ENCODE assay signal across 9 cellular contexts in genomic region chr1:1943834-1944570, GRCh38. TPM values are rescaled to one million over a fixed set of nuclear protein-coding genes. Genes with fewer than 3 reads are reported as not detected.
DNase-seq lines count a peak whose midpoint lies in the region; ATAC-seq and TF ChIP-seq lines count a peak whose summit lies in the region.
"Had no signal": no experiment of that assay in that cellular context is flagged by ENCODE, and none has a peak within 500 bp of the region (broad histone marks: within the 10 kb centered on the region; RNA-seq: fewer than 3 reads in every experiment).

No MANE protein-coding gene starts in this region.

- no peaks in the 10 kb centered on the region for H3K27me3 Mint-ChIP-seq in T-helper 2 cell treated with Interferon-gamma antibody and Interleukin-4, amounts not matched to agents 5 μg/mL and 100 μg/mL, for 36 hours (ENCODE audit: low read depth)
- peaks cover 4% of the 10 kb centered on the region for H3K27me3 Mint-ChIP-seq in activated T-cell treated with anti-CD3 and anti-CD28 coated beads, Interleukin-2, amount 50 U/mL, for 4 hours (ENCODE audit: low read depth)
- H3K27me3 Mint-ChIP-seq in osteocyte (ENCODE audit: unreplicated experiment) = peaks cover 9% of the 10 kb centered on the region

- peak; percentile 17 to 48 (median 35) for DNase-seq in T-helper 2 cell
- DNase-seq in T-helper 2 cell treated with Interferon-gamma antibody and Interleukin-4, amounts not matched to agents 5 μg/mL and 100 μg/mL, for 36 hours (ENCODE audit: low spot score) = no peak
- DNase-seq in NOMO-1 treated with DMSO at 0.1 percent for 48 hours (lab: John Stamatoyannopoulos, UW; ENCODE audit: unreplicated experiment) = peak; percentile 28
- DNase-seq in activated T-cell treated with anti-CD3 and anti-CD28 coated beads, Interleukin-2, amount 50 U/mL, for 4 hours = peak; percentile 56
- peak; percentile 35 for DNase-seq in fibroblast of villous mesenchyme (ENCODE audit: low read depth)
- DNase-seq in osteocyte (ENCODE audit: extremely low spot score, unreplicated experiment) = peak; percentile 86
- peak; percentile 82 for DNase-seq in upper lobe of right lung
- no peak for DNase-seq in SKM-1 (lab: John Stamatoyannopoulos, UW; ENCODE audit: unreplicated experiment)

- H3K9me3 ChIP-seq in upper lobe of right lung = no peaks in the 10 kb centered on the region

- H3K9me3 Mint-ChIP-seq in T-helper 2 cell treated with Interferon-gamma antibody and Interleukin-4, amounts not matched to agents 5 μg/mL and 100 μg/mL, for 36 hours = no peaks in the 10 kb centered on the region
- no peaks in the 10 kb centered on the region for H3K9me3 Mint-ChIP-seq in activated T-cell treated with anti-CD3 and anti-CD28 coated beads, Interleukin-2, amount 50 U/mL, for 4 hours
- H3K9me3 Mint-ChIP-seq in osteocyte (ENCODE audit: unreplicated experiment) = no peaks in the 10 kb centered on the region

- H3K36me3 Mint-ChIP-seq in T-helper 2 cell treated with Interferon-gamma antibody and Interleukin-4, amounts not matched to agents 5 μg/mL and 100 μg/mL, for 36 hours (ENCODE audit: low read depth) = no peaks in the 10 kb centered on the region
- no peaks in the 10 kb centered on the region for H3K36me3 Mint-ChIP-seq in activated T-cell treated with anti-CD3 and anti-CD28 coated beads, Interleukin-2, amount 50 U/mL, for 4 hours (ENCODE audit: insufficient read depth)
- H3K36me3 Mint-ChIP-seq in osteocyte (ENCODE audit: unreplicated experiment) = no peaks in the 10 kb centered on the region

- H3K36me3 ChIP-seq in upper lobe of right lung = no peaks in the 10 kb centered on the region

- peaks cover 7% of the 10 kb centered on the region for H3K4me1 ChIP-seq in upper lobe of right lung

- no peak overlapping the region for H3K4me3 Mint-ChIP-seq in T-helper 2 cell treated with Interferon-gamma antibody and Interleukin-4, amounts not matched to agents 5 μg/mL and 100 μg/mL, for 36 hours
- peak overlapping the region; percentile 33 for H3K4me3 Mint-ChIP-seq in activated T-cell treated with anti-CD3 and anti-CD28 coated beads, Interleukin-2, amount 50 U/mL, for 4 hours
- no peak overlapping the region for H3K4me3 Mint-ChIP-seq in osteocyte (ENCODE audit: unreplicated experiment)

- intact Hi-C loops in upper lobe of right lung (cut with DNase I) = no loop called here

- no peak overlapping the region for H3K27ac ChIP-seq in upper lobe of right lung

- ATAC-seq in activated T-cell treated with anti-CD3 and anti-CD28 coated beads, Interleukin-2, amount 50 U/mL, for 4 hours = peak; percentile 93 to 96
- ATAC-seq in upper lobe of right lung = peak; percentile 89

- peak; percentile 85 for TF ChIP-seq CTCF in fibroblast of villous mesenchyme (IDR thresholded peaks at IDR 0.05; ENCODE audit: insufficient read depth, low read depth, low read length)
- TF ChIP-seq CTCF in osteocyte (IDR thresholded peaks at IDR 0.05) = peak; percentile 83
- peak; percentile 92 for TF ChIP-seq CTCF in upper lobe of right lung (IDR thresholded peaks at IDR 0.05)

- H3K27ac Mint-ChIP-seq in T-helper 2 cell treated with Interferon-gamma antibody and Interleukin-4, amounts not matched to agents 5 μg/mL and 100 μg/mL, for 36 hours = no peak overlapping the region
- no peak overlapping the region for H3K27ac Mint-ChIP-seq in osteocyte (ENCODE audit: unreplicated experiment)

- H3K4me1 Mint-ChIP-seq in T-helper 2 cell treated with Interferon-gamma antibody and Interleukin-4, amounts not matched to agents 5 μg/mL and 100 μg/mL, for 36 hours (ENCODE audit: low read depth) = no peaks in the 10 kb centered on the region
- peaks cover 5% of the 10 kb centered on the region for H3K4me1 Mint-ChIP-seq in activated T-cell treated with anti-CD3 and anti-CD28 coated beads, Interleukin-2, amount 50 U/mL, for 4 hours (ENCODE audit: low read depth)
- peaks cover 2% of the 10 kb centered on the region for H3K4me1 Mint-ChIP-seq in osteocyte (ENCODE audit: unreplicated experiment)

- H3K4me3 ChIP-seq in fibroblast of villous mesenchyme (ENCODE audit: low read depth, low read length) = peak overlapping the region; percentile 34
- no peak overlapping the region for H3K4me3 ChIP-seq in upper lobe of right lung

- peaks cover 15% of the 10 kb centered on the region for H3K27me3 ChIP-seq in upper lobe of right lung

RNA-seq across cellular contexts. Expression of gene TMEM52, which starts 24.9 kb away (rescaled TPM):
- total RNA-seq in activated T-cell treated with anti-CD3 and anti-CD28 coated beads, Interleukin-2, amount 50 U/mL, for 4 hours = 1 to 10 TPM; 2.4 to 3.5 (median 2.5) TPM
- total RNA-seq in fibroblast of villous mesenchyme = 0.32 and 0.43 TPM in 2 replicates
- 1.5 TPM in 1 of 2 replicates, not detected in the other for total RNA-seq in osteocyte
- 1.5 TPM for total RNA-seq in upper lobe of right lung

RNA-seq across cellular contexts. Expression of gene CALML6, which starts 28.9 kb away (rescaled TPM):
- under 1 TPM; 0.38 to 0.61 (median 0.51) TPM for total RNA-seq in activated T-cell treated with anti-CD3 and anti-CD28 coated beads, Interleukin-2, amount 50 U/mL, for 4 hours
- total RNA-seq in fibroblast of villous mesenchyme = under 0.01 TPM in 2 replicates
- total RNA-seq in osteocyte = 2.5 and 2.7 TPM in 2 replicates
- 0.90 TPM for total RNA-seq in upper lobe of right lung
- total RNA-seq: mononuclear cell had no signal

RNA-seq across cellular contexts. Expression of gene GNB1, which starts 53.1 kb away (rescaled TPM):
- total RNA-seq in activated T-cell treated with anti-CD3 and anti-CD28 coated beads, Interleukin-2, amount 50 U/mL, for 4 hours = 100 to 1,000 TPM; 354 to 395 (median 387) TPM
- total RNA-seq in fibroblast of villous mesenchyme = 107 and 124 TPM in 2 replicates
- total RNA-seq in osteocyte = 394 and 407 TPM in 2 replicates
- 328 TPM for total RNA-seq in upper lobe of right lung

RNA-seq across cellular contexts. Expression of gene CFAP74, which starts 59.6 kb away (rescaled TPM):
- total RNA-seq in activated T-cell treated with anti-CD3 and anti-CD28 coated beads, Interleukin-2, amount 50 U/mL, for 4 hours = not detected
- total RNA-seq in fibroblast of villous mesenchyme = not detected in 2 replicates
- not detected in 2 replicates for total RNA-seq in osteocyte
- 0.35 TPM for total RNA-seq in upper lobe of right lung

Comparison
In these comparisons a context has a peak if more than half of its experiments do, and no peak if none do; other contexts are left out.
1. DNase-seq: peak in T-helper 2 cell (5 of 5), NOMO-1 treated with DMSO at 0.1 percent for 48 hours (single experiment), activated T-cell treated with anti-CD3 and anti-CD28 coated beads, Interleukin-2, amount 50 U/mL, for 4 hours (single experiment), fibroblast of villous mesenchyme (single experiment), osteocyte (single experiment) and upper lobe of right lung (single experiment); none in T-helper 2 cell treated with Interferon-gamma antibody and Interleukin-4, amounts not matched to agents 5 μg/mL and 100 μg/mL, for 36 hours (single experiment) and SKM-1 (single experiment).
2. Peak in every context shown above with its lines, with median percentiles within 50 percentile points of each other: CTCF ChIP-seq.